ENCODE assay signal across 13 cellular contexts in the genomic region with DNA sequence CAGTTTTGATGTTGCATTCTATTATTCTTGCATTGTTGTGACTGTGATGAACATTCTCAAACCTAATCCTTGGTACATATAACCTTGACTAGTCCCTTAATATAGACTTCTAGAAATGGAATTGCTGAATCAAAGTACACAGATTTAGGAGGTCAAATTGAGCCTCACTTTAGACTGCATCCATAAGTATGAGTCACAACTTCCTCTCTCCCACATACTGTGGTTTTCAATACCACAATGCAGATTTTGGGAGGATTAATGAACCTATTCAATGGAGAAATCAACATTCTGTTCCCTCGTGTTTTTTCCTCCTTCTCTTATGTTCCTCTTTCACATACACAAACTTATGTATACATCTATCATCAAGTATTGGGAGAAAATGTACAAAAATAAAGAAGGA.
DNase-seq lines count a peak whose midpoint lies in the region; ATAC-seq, FAIRE-seq and TF ChIP-seq lines count a peak whose summit lies in the region.
"Had no signal": no experiment of that assay in that cellular context is flagged by ENCODE, and none has a peak within 500 bp of the region (broad histone marks: within the 10 kb centered on the region; RNA-seq: fewer than 3 reads in every experiment).

No MANE protein-coding gene starts in this region.

- no peaks in the 10 kb centered on the region for H3K36me3 ChIP-seq in endothelial cell of umbilical vein (ENCODE audit: control insufficient read depth in 2 of 2, extremely low read depth in 1 of 2, insufficient read depth in 2 of 2, low read length in 2 of 2)

- no peaks in the 10 kb centered on the region for H3K4me1 Mint-ChIP-seq in activated T-cell treated with anti-CD3 and anti-CD28 coated beads, Interleukin-2, amount 50 U/mL, for 72 hours (ENCODE audit: low read depth)
- H3K4me1 Mint-ChIP-seq: T-helper 17 cell had no signal

- no peaks in the 10 kb centered on the region for H4K20me1 ChIP-seq in endothelial cell of umbilical vein (replicated peaks; ENCODE audit: control insufficient read depth, extremely low read depth, insufficient read depth, low read length)

- no peak overlapping the region for H3K27ac Mint-ChIP-seq in activated T-cell treated with anti-CD3 and anti-CD28 coated beads, Interleukin-2, amount 50 U/mL, for 72 hours
- H3K27ac Mint-ChIP-seq: activated CD8-positive, alpha-beta T cell treated with anti-CD3 and anti-CD28 coated beads for 36 hours; T-helper 17 cell had no signal

- H3K4me2 ChIP-seq in endothelial cell of umbilical vein (ENCODE audit: insufficient read depth, low read length), result peak overlapping the region; percentile 36

- H3K9ac ChIP-seq in endothelial cell of umbilical vein (replicated peaks; ENCODE audit: extremely low read depth, insufficient read depth, low read length), result no peak overlapping the region

- ATAC-seq in GM18861 (IDR thresholded peaks at IDR 0.05; ENCODE audit: unreplicated experiment) (no peak), HG02642 (IDR thresholded peaks at IDR 0.05; ENCODE audit: poor library complexity, unreplicated experiment) (no peak)
- no peak for ATAC-seq in activated T-cell treated with anti-CD3 and anti-CD28 coated beads, Interleukin-2, amount 50 U/mL, for 72 hours (replicated peaks in 1 of 2)
- ATAC-seq: activated CD8-positive, alpha-beta T cell treated with anti-CD3 and anti-CD28 coated beads for 36 hours; T-helper 17 cell had no signal

- no TSS peak for BruUV-seq in endothelial cell of umbilical vein (replicated peaks; lab: Mats Ljungman, UMichigan)

- H3K9me3 Mint-ChIP-seq in activated T-cell treated with anti-CD3 and anti-CD28 coated beads, Interleukin-2, amount 50 U/mL, for 72 hours, result no peaks in the 10 kb centered on the region
- H3K9me3 Mint-ChIP-seq: activated CD8-positive, alpha-beta T cell treated with anti-CD3 and anti-CD28 coated beads for 36 hours had no signal

- CTCF ChIA-PET in endothelial cell of umbilical vein (lab: Charles Lee), result no interaction called here

- no peak overlapping the region for H3K4me3 ChIP-seq in endothelial cell of umbilical vein (replicated peaks in 1 of 3; ENCODE audit: insufficient read depth in 1 of 3, low read depth in 1 of 3, low read length in 3 of 3)
- H3K4me3 ChIP-seq in skeletal muscle cell (ENCODE audit: low read depth, low read length), result no peak overlapping the region

- no peak for TF ChIP-seq CTCF in endothelial cell of umbilical vein (IDR thresholded peaks at IDR 0.05; ENCODE audit: extremely low read depth in 1 of 2, insufficient read depth in 1 of 2, low read depth in 1 of 2, low read length in 2 of 2)

- peaks cover 22% of the 10 kb centered on the region for H3K4me1 ChIP-seq in endothelial cell of umbilical vein (ENCODE audit: control insufficient read depth, extremely low read depth, insufficient read depth, low read length)

- no peak overlapping the region for H2AFZ ChIP-seq in endothelial cell of umbilical vein (ENCODE audit: low read depth, low read length)

- intact Hi-C loops in endothelial cell of umbilical vein (cut with micrococcal nuclease), result no loop called here

- peak overlapping the region; percentile 17 for H3K27ac ChIP-seq in endothelial cell of umbilical vein (ENCODE audit: insufficient read depth, low read depth, low read length)

- no peaks in the 10 kb centered on the region for H3K27me3 ChIP-seq in endothelial cell of umbilical vein (ENCODE audit: control insufficient read depth in 2 of 2, insufficient read depth in 2 of 2, low read length in 2 of 2)

- H3K79me2 ChIP-seq in endothelial cell of umbilical vein (ENCODE audit: control insufficient read depth, insufficient read depth, low read length), result no peaks in the 10 kb centered on the region

- TF ChIP-seq POLR2A in H54 (IDR thresholded peaks at IDR 0.05; ENCODE audit: low read depth, low read length), result no peak
- no peak for TF ChIP-seq POLR2A in endothelial cell of umbilical vein (IDR thresholded peaks at IDR 0.05; ENCODE audit: low read depth, low read length)

- no peak for DNase-seq in H54 (ENCODE audit: insufficient read length, low spot score)
- DNase-seq in OCI-M1 (lab: John Stamatoyannopoulos, UW), result peak; percentile 64
- peak; percentile 51 for DNase-seq in endothelial cell of umbilical vein (ENCODE audit: low read depth, low spot score)
- DNase-seq in skeletal muscle cell (ENCODE audit: low read depth), result peak; percentile 64
- DNase-seq in NCI-H2227 (lab: John Stamatoyannopoulos, UW; ENCODE audit: unreplicated experiment), result no peak
- DNase-seq in activated T-cell treated with anti-CD3 and anti-CD28 coated beads, Interleukin-2, amount 50 U/mL, for 72 hours, result no peak
- DNase-seq: activated CD8-positive, alpha-beta T cell treated with anti-CD3 and anti-CD28 coated beads for 36 hours; activated naive CD4-positive, alpha-beta T cell treated with anti-CD3 and anti-CD28 coated beads, Interleukin-2, amount 50 U/mL, for 16 hours; NCI-H1105 treated with DMSO at 0.1 percent for 48 hours; NCI-H748 treated with DMSO at 0.1 percent for 48 hours; T-helper 17 cell had no signal

- H3K36me3 Mint-ChIP-seq in activated T-cell treated with anti-CD3 and anti-CD28 coated beads, Interleukin-2, amount 50 U/mL, for 72 hours (ENCODE audit: insufficient read depth in 2 of 2), result no peaks in the 10 kb centered on the region

- no peaks in the 10 kb centered on the region for H3K9me1 ChIP-seq in endothelial cell of umbilical vein (replicated peaks; ENCODE audit: control insufficient read depth, extremely low read depth, insufficient read depth, low read length)

- H3K27me3 Mint-ChIP-seq in activated T-cell treated with anti-CD3 and anti-CD28 coated beads, Interleukin-2, amount 50 U/mL, for 72 hours (ENCODE audit: low read depth), result no peaks in the 10 kb centered on the region
- H3K27me3 Mint-ChIP-seq: activated CD8-positive, alpha-beta T cell treated with anti-CD3 and anti-CD28 coated beads for 36 hours; T-helper 17 cell had no signal

- dilution Hi-C loops in endothelial cell of umbilical vein (cut with MboI; ENCODE audit: extremely low pct_ligation_motif_present, low sequenced_read_pairs), result no loop called here

- H3K9me3 ChIP-seq in endothelial cell of umbilical vein (replicated peaks; ENCODE audit: control insufficient read depth, insufficient read depth, low read length), result no peaks in the 10 kb centered on the region

- FAIRE-seq in H54 (lab: Jason Lieb, UNC) (peak; percentile 82), endothelial cell of umbilical vein (lab: Jason Lieb, UNC) (peak; percentile 40)

- POLR2A ChIA-PET in endothelial cell of umbilical vein (lab: Charles Lee), result no interaction called here

- H3K4me3 Mint-ChIP-seq in activated T-cell treated with anti-CD3 and anti-CD28 coated beads, Interleukin-2, amount 50 U/mL, for 72 hours, result no peak overlapping the region
- H3K4me3 Mint-ChIP-seq: activated CD8-positive, alpha-beta T cell treated with anti-CD3 and anti-CD28 coated beads for 36 hours; T-helper 17 cell had no signal

TF ChIP-seq in endothelial cell of umbilical vein, 7 proteins besides CTCF, POLR2A, EP300 and RAD21:
- TF ChIP-seq GATA2 (IDR thresholded peaks at IDR 0.05; ENCODE audit: insufficient read depth, insufficient read length, low read depth, low read length), result no peak
- TF ChIP-seq, protein P1, sequence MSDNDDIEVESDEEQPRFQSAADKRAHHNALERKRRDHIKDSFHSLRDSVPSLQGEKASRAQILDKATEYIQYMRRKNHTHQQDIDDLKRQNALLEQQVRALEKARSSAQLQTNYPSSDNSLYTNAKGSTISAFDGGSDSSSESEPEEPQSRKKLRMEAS (IDR thresholded peaks at IDR 0.05; ENCODE audit: insufficient read depth, insufficient read length), result no peak
- TF ChIP-seq FOS (IDR thresholded peaks at IDR 0.05; ENCODE audit: borderline replicate concordance, insufficient read depth, low read length), result peak; percentile 77
- TF ChIP-seq EZH2 (IDR thresholded peaks at IDR 0.05; ENCODE audit: borderline replicate concordance, low read depth, low read length, severe bottlenecking), result no peak
- TF ChIP-seq JUN (IDR thresholded peaks at IDR 0.05; ENCODE audit: borderline replicate concordance, insufficient read depth, insufficient read length, low read depth), result peak; percentile 75

Comparison
In these comparisons a context has a peak if more than half of its experiments do, and no peak if none do; other contexts are left out.
1. DNase-seq: peak in OCI-M1 (single experiment), endothelial cell of umbilical vein (single experiment) and skeletal muscle cell (single experiment); none in H54 (single experiment), NCI-H2227 (single experiment) and activated T-cell treated with anti-CD3 and anti-CD28 coated beads, Interleukin-2, amount 50 U/mL, for 72 hours (0 of 2).